20 cellular contexts compared by ENCODE assay signal in the genomic region with DNA sequence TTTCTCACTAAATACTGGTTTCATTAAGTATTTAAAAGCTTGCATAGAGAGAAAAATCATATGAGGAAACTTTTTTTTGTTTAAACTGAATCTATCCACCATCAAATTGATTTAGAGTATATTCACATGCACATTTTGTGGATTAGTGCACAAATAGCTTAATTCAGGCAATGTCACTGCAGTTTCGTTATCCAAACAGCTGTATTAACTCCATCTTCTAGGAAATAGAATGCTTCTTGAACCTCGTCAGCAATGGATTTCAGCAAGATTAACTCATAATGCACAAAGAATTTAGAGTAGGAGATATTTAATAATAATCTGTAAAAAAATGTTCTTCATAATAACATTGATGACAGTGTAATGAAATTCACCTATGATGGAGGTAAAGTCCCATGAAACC. TPM values are rescaled to one million over a fixed set of nuclear protein-coding genes. Genes with fewer than 3 reads are reported as not detected.
DNase-seq lines count a peak whose midpoint lies in the region; ATAC-seq, FAIRE-seq and TF ChIP-seq lines count a peak whose summit lies in the region.
"Had no signal": no experiment of that assay in that cellular context is flagged by ENCODE, and none has a peak within 500 bp of the region (broad histone marks: within the 10 kb centered on the region; RNA-seq: fewer than 3 reads in every experiment).

No MANE protein-coding gene starts in this region.

- H3K9me2 ChIP-seq in SU-DHL-6 (replicated peaks; ENCODE audit: insufficient read depth, low read length), result no peaks in the 10 kb centered on the region

- H3K4me3 ChIP-seq in heart right ventricle, result peak overlapping the region in 6 of 10 donors; percentile 11 to 38 (median 24)
- H3K4me3 ChIP-seq in SU-DHL-6 (ENCODE audit: insufficient read depth, low read length, poor library complexity, severe bottlenecking), result no peak overlapping the region
- H3K4me3 ChIP-seq in upper lobe of right lung, result peak overlapping the region; percentile 21
- H3K4me3 ChIP-seq: lung, SJSA1, vagina had no signal

- no peaks in the 10 kb centered on the region for H4K20me1 ChIP-seq in SU-DHL-6 (ENCODE audit: low read depth, low read length)

- H3K27me3 ChIP-seq in heart right ventricle (no peaks in the 10 kb centered on the region), SU-DHL-6 (ENCODE audit: low read length) (no peaks in the 10 kb centered on the region), upper lobe of right lung (no peaks in the 10 kb centered on the region)
- H3K27me3 ChIP-seq: SJSA1, vagina had no signal

- H3K79me2 ChIP-seq in SU-DHL-6 (ENCODE audit: insufficient read depth, low read length), result no peaks in the 10 kb centered on the region

- no peaks in the 10 kb centered on the region for H3F3A ChIP-seq in SU-DHL-6 (ENCODE audit: insufficient read depth)

- H3K9me3 ChIP-seq in heart right ventricle (no peaks in the 10 kb centered on the region), SU-DHL-6 (ENCODE audit: insufficient read depth, low read length) (no peaks in the 10 kb centered on the region), upper lobe of right lung (no peaks in the 10 kb centered on the region)
- H3K9me3 ChIP-seq: SJSA1, vagina had no signal

- H3K4me1 ChIP-seq in heart right ventricle (peaks cover 0 to 24% (median 0%) of the 10 kb centered on the region in 9 donors), upper lobe of right lung (no peaks in the 10 kb centered on the region)
- H3K4me1 ChIP-seq: vagina had no signal

- H3K4me2 ChIP-seq in SU-DHL-6 (ENCODE audit: low read depth, low read length, poor library complexity, severe bottlenecking), result peak overlapping the region; percentile 44

- WGBS in heart right ventricle, 2 donors, result 67 to 68% methylated on average over 2 of the region's 2 CpGs

- ATAC-seq in heart right ventricle (no peak), Right ventricle myocardium superior (ENCODE audit: poor library complexity) (no peak), upper lobe of right lung (no peak)
- ATAC-seq: esophagus mucosa had no signal

- TF ChIP-seq CTCF in heart right ventricle (IDR thresholded peaks at IDR 0.05), result no peak
- no peak for TF ChIP-seq CTCF in SU-DHL-6 (IDR thresholded peaks at IDR 0.05; ENCODE audit: insufficient read depth, low read length, poor library complexity, severe bottlenecking)
- TF ChIP-seq CTCF in upper lobe of right lung (IDR thresholded peaks at IDR 0.05), result no peak

- FAIRE-seq in RCC 7860 (lab: Jason Lieb, UNC) (no peak), urothelium cell line (lab: Jason Lieb, UNC) (no peak)

- H3K36me3 ChIP-seq in heart right ventricle, result peaks cover 0 to 95% (median 38%) of the 10 kb centered on the region in 9 donors
- no peaks in the 10 kb centered on the region for H3K36me3 ChIP-seq in SU-DHL-6 (ENCODE audit: low read length)
- peaks cover 27% of the 10 kb centered on the region for H3K36me3 ChIP-seq in upper lobe of right lung
- H3K36me3 ChIP-seq: vagina had no signal

- intact Hi-C loops in heart right ventricle (cut with DNase I) (no loop called here), Right ventricle myocardium superior (cut with DNase I) (no loop called here), upper lobe of right lung (cut with DNase I) (no loop called here)

- DNase-seq in heart right ventricle (no peak), Right ventricle myocardium superior (no peak), hepatic stellate cell (ENCODE audit: low spot score) (peak; percentile 21), upper lobe of right lung (no peak), NCI-H2081 (lab: John Stamatoyannopoulos, UW) (no peak), RCC 7860 (ENCODE audit: low spot score) (no peak), urothelium cell line (ENCODE audit: low spot score) (no peak)
- DNase-seq: activated CD4-positive, alpha-beta T cell treated with anti-CD3 and anti-CD28 coated beads, Interleukin-2, amount 50 U/mL, for 1 hour; activated T-cell treated with anti-CD3 and anti-CD28 coated beads, Interleukin-2, amount 50 U/mL, for 48 hours; amygdala; HCEC 1CT; KG1; NCI-H1092; NCI-H526 treated with DMSO at 0.1 percent for 48 hours; stimulated activated CD4-positive, alpha-beta T cell treated with anti-CD3 and anti-CD28 coated beads, Interleukin-4, amount 100 ng/mL, for 1 hour had no signal

- H2AFZ ChIP-seq in SU-DHL-6 (ENCODE audit: low read depth, low read length, severe bottlenecking), result no peak overlapping the region

- H3K27ac ChIP-seq in heart right ventricle (peak overlapping the region in 4 of 10 donors; percentile 0 to 52 (median 30)), SU-DHL-6 (ENCODE audit: low read depth, low read length) (no peak overlapping the region), upper lobe of right lung (no peak overlapping the region)
- H3K27ac ChIP-seq: SJSA1, vagina had no signal

- no peak overlapping the region for H3K9ac ChIP-seq in SU-DHL-6 (ENCODE audit: low read length)

RNA-seq across cellular contexts. Expression of gene NEXN, which starts 37.5 kb away (rescaled TPM):
- total RNA-seq in heart right ventricle (100 to 1,000 TPM; 248 to 479 (median 396) TPM), Right ventricle myocardium superior (370 TPM), upper lobe of right lung (26.4 TPM)
- polyA plus RNA-seq in heart right ventricle, result 1,000 to 10,000 TPM in 1 of 2 donors, 100 to 1,000 TPM in 1; 277 to 1,016 TPM

RNA-seq across cellular contexts. Expression of gene FUBP1, which starts 52.9 kb away (rescaled TPM):
- 10 to 100 TPM; 54.1 to 77.6 (median 72.1) TPM for total RNA-seq in heart right ventricle
- polyA plus RNA-seq in heart right ventricle, result 10 to 100 TPM; 27.8 to 36.4 TPM
- 47.9 TPM for total RNA-seq in Right ventricle myocardium superior
- 88.8 TPM for total RNA-seq in upper lobe of right lung
